ENCODE assay signal across 1 cellular context in the genomic region with DNA sequence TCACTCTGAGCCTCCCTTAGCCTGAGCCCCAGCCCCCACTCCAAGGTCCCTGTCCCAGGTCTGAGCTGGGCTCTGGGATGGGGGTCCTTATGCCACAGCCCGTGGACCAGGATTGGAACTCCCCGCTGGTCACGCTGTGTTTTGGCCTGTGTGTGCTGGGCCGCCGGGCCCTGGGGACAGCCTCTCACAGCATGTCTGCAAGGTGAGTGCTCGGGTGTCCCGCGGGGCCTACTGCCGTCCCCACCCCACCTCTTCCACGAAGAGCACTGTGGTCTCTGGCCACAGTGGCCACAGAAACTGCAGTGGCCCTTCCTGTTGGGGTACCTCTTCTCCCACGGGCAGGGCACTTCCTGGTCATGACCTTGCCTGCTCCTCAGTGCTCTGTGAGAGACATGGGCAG.
TF ChIP-seq lines count a peak whose summit lies in the region.

No MANE protein-coding gene starts in this region.

TF ChIP-seq in HepG2, 621 proteins besides CTCF, POLR2A, EP300 and RAD21:
- peak; percentile 1 for TF ChIP-seq AGO2 (optimal IDR thresholded peaks at IDR 0.05; ENCODE audit: low read depth, low read length)
- no peak for TF ChIP-seq HMG20B (CRISPR knock-in tag; conservative IDR thresholded peaks at IDR 0.05)
TF ChIP-seq in HepG2: peak in this region for 1.
